Comparison of ENCODE assay signal across 25 cellular contexts in genomic region chr22:35850831-35851230, GRCh38.
DNase-seq lines count a peak whose midpoint lies in the region; TF ChIP-seq lines count a peak whose summit lies in the region.
"Had no signal": no experiment of that assay in that cellular context is flagged by ENCODE, and none has a peak within 500 bp of the region (broad histone marks: within the 10 kb centered on the region; RNA-seq: fewer than 3 reads in every experiment).

No MANE protein-coding gene starts in this region.

- WGBS in H9 (ENCODE audit: extremely low coverage, insufficient read length, low lambda C conversion rate) = no CpG with 5 or more reads among the region's 5 CpGs

- no peak overlapping the region for H3K27ac Mint-ChIP-seq in H9
- H3K27ac Mint-ChIP-seq: activated CD8-positive, alpha-beta T cell treated with anti-CD3 and anti-CD28 coated beads for 36 hours; activated naive CD4-positive, alpha-beta T cell treated with anti-CD3 and anti-CD28 coated beads, Interleukin-2, amount 50 U/mL, for 72 hours; activated T-helper 2 cell treated with anti-CD3 and anti-CD28 coated beads, Interferon-gamma antibody, Interleukin-2, Interleukin-4, amounts not matched to agents 10 μg/mL and 5 μg/mL and 100 μg/mL, durations not matched to agents 14 hours and 24 hours and 36 hours; CD4-positive, alpha-beta memory T cell; dendritic cell treated with granulocyte-macrophage colony-stimulating factor and Interleukin-4, amounts not matched to agents 40 ng/mL and 50 ng/mL, for 4 days; T-helper 1 cell treated with Interleukin-12 subunit alpha and Interleukin-12 subunit beta and Interleukin-4 antibody, amounts not matched to agents 30 μg/mL and 1 μg/mL, for 36 hours had no signal

- no peaks in the 10 kb centered on the region for H3K9me3 Mint-ChIP-seq in H9
- H3K9me3 Mint-ChIP-seq: activated CD8-positive, alpha-beta T cell treated with anti-CD3 and anti-CD28 coated beads for 36 hours; activated naive CD4-positive, alpha-beta T cell treated with anti-CD3 and anti-CD28 coated beads, Interleukin-2, amount 50 U/mL, for 72 hours; activated T-helper 2 cell treated with anti-CD3 and anti-CD28 coated beads, Interferon-gamma antibody, Interleukin-2, Interleukin-4, amounts not matched to agents 10 μg/mL and 5 μg/mL and 100 μg/mL, durations not matched to agents 14 hours and 24 hours and 36 hours; CD4-positive, alpha-beta memory T cell; dendritic cell treated with granulocyte-macrophage colony-stimulating factor and Interleukin-4, amounts not matched to agents 40 ng/mL and 50 ng/mL, for 4 days; neural crest cell; stimulated activated naive CD8-positive, alpha-beta T cell treated with anti-CD3 and anti-CD28 coated beads, Interleukin-15, amount 100 ng/mL, for 72 hours; T-helper 1 cell treated with Interleukin-12 subunit alpha and Interleukin-12 subunit beta and Interleukin-4 antibody, amounts not matched to agents 30 μg/mL and 1 μg/mL, for 36 hours had no signal

- peaks cover 2% of the 10 kb centered on the region for H4K20me1 ChIP-seq in H9 (ENCODE audit: control insufficient read depth, insufficient read depth, insufficient read length)

- no peak overlapping the region for H3K18ac ChIP-seq in H9 (ENCODE audit: insufficient read length, low read depth, low read length)

- H3K4me2 ChIP-seq in skeletal muscle satellite cell (ENCODE audit: low read length) = peak overlapping the region; percentile 70
- H3K4me2 ChIP-seq in H9 (ENCODE audit: insufficient read depth, insufficient read length, low read length) = no peak overlapping the region
- H3K4me2 ChIP-seq: SK-N-SH had no signal

- no peak for TF ChIP-seq CTCF in VCaP (conservative IDR thresholded peaks at IDR 0.05)
- no peak for TF ChIP-seq CTCF in H9 (conservative IDR thresholded peaks at IDR 0.05)

- H3K9me3 ChIP-seq in muscle layer of colon (ENCODE audit: low read length) (no peaks in the 10 kb centered on the region), skeletal muscle satellite cell (replicated peaks; ENCODE audit: low read length) (no peaks in the 10 kb centered on the region), H9 (ENCODE audit: control insufficient read depth, low read depth, low read length) (no peaks in the 10 kb centered on the region)
- H3K9me3 ChIP-seq: pancreas, SK-N-SH, thyroid gland had no signal

- H4K8ac ChIP-seq in H9 (replicated peaks; ENCODE audit: insufficient read length, low read depth, low read length) = no peak overlapping the region

- no peak overlapping the region for H2AFZ ChIP-seq in H9 (ENCODE audit: low read length)

- no peak overlapping the region for H2BK120ac ChIP-seq in H9 (ENCODE audit: low read depth, low read length, poor library complexity, severe bottlenecking)

- no peaks in the 10 kb centered on the region for H3K27me3 ChIP-seq in muscle layer of colon (ENCODE audit: control insufficient read depth in 1 of 2, insufficient read depth in 2 of 2, low read length in 2 of 2)
- H3K27me3 ChIP-seq in skeletal muscle satellite cell (ENCODE audit: control insufficient read depth, insufficient read depth, low read length) = no peaks in the 10 kb centered on the region
- no peaks in the 10 kb centered on the region for H3K27me3 ChIP-seq in H9 (ENCODE audit: insufficient read depth, low read length)
- H3K27me3 ChIP-seq: pancreas, thyroid gland had no signal

- no peaks in the 10 kb centered on the region; the same call in 1 of the 2 replicates for H3K79me2 ChIP-seq in H9 (ENCODE audit: insufficient read depth, low read length)

- peaks cover 7 to 17% of the 10 kb centered on the region in 2 experiments for H3K4me1 Mint-ChIP-seq in H9
- H3K4me1 Mint-ChIP-seq: CD4-positive, alpha-beta memory T cell; stimulated activated naive CD8-positive, alpha-beta T cell treated with anti-CD3 and anti-CD28 coated beads, Interleukin-15, amount 100 ng/mL, for 72 hours had no signal

- no peak overlapping the region for H3K14ac ChIP-seq in H9 (ENCODE audit: insufficient read depth, low read length)

- H3K23ac ChIP-seq in H9 (ENCODE audit: insufficient read length, low read depth, low read length) = no peak overlapping the region

- no peak overlapping the region for H2AK5ac ChIP-seq in H9 (ENCODE audit: insufficient read length, low read length)

- H3T11ph ChIP-seq in H9 (ENCODE audit: low read length) = no peak overlapping the region

- no peak overlapping the region for H3K4ac ChIP-seq in H9 (ENCODE audit: low read depth, low read length)

- H2BK5ac ChIP-seq in H9 (ENCODE audit: insufficient read length, low read length) = no peak overlapping the region

- no peak overlapping the region for H3K4me3 Mint-ChIP-seq in H9
- H3K4me3 Mint-ChIP-seq: activated CD8-positive, alpha-beta T cell treated with anti-CD3 and anti-CD28 coated beads for 36 hours; CD4-positive, alpha-beta memory T cell; dendritic cell treated with granulocyte-macrophage colony-stimulating factor and Interleukin-4, amounts not matched to agents 40 ng/mL and 50 ng/mL, for 4 days; neural crest cell; stimulated activated naive CD8-positive, alpha-beta T cell treated with anti-CD3 and anti-CD28 coated beads, Interleukin-15, amount 100 ng/mL, for 72 hours; T-helper 1 cell treated with Interleukin-12 subunit alpha and Interleukin-12 subunit beta and Interleukin-4 antibody, amounts not matched to agents 30 μg/mL and 1 μg/mL, for 36 hours had no signal

- no peaks in the 10 kb centered on the region for H3K36me3 ChIP-seq in muscle layer of colon (ENCODE audit: insufficient read depth, low read length)
- H3K36me3 ChIP-seq in skeletal muscle satellite cell (ENCODE audit: insufficient read depth, low read length) = no peaks in the 10 kb centered on the region
- H3K36me3 ChIP-seq: pancreas, thyroid gland had no signal

- no peak overlapping the region for H2BK12ac ChIP-seq in H9 (ENCODE audit: insufficient read length, low read depth, low read length)

- H3K79me1 ChIP-seq in H9 (ENCODE audit: insufficient read depth, low read depth, low read length, poor library complexity, severe bottlenecking) = peaks cover 8% of the 10 kb centered on the region

- H3K4me3 ChIP-seq in muscle layer of colon (ENCODE audit: low read depth in 1 of 2, low read length in 2 of 2) = no peak overlapping the region
- no peak overlapping the region for H3K4me3 ChIP-seq in skeletal muscle satellite cell (ENCODE audit: low read length)
- H3K4me3 ChIP-seq: pancreas, thyroid gland had no signal

- no peak overlapping the region for H4K5ac ChIP-seq in H9 (ENCODE audit: insufficient read length, low read depth, low read length)

- H3K4me1 ChIP-seq in muscle layer of colon (ENCODE audit: insufficient read depth, low read length) = peaks cover 32% of the 10 kb centered on the region
- H3K4me1 ChIP-seq in skeletal muscle satellite cell (ENCODE audit: control insufficient read depth, insufficient read depth, low read length) = peaks cover 18% of the 10 kb centered on the region
- H3K4me1 ChIP-seq in H9 (ENCODE audit: insufficient read depth, low read length) = no peaks in the 10 kb centered on the region

- DNase-seq in NCI-H82 (lab: John Stamatoyannopoulos, UW) (peak; percentile 45), NCI-H82 treated with DMSO at 0.1 percent for 48 hours (lab: John Stamatoyannopoulos, UW; ENCODE audit: unreplicated experiment) (no peak), H9 (no peak), CD1c-positive myeloid dendritic cell (ENCODE audit: extremely low spot score) (no peak), activated gamma-delta T cell treated with Interleukin-2 at 50 U/mL for 16 hours (no peak)
- DNase-seq: 8988T; activated CD4-positive, alpha-beta T cell treated with anti-CD3 and anti-CD28 coated beads for 1 hour; activated CD8-positive, alpha-beta T cell treated with anti-CD3 and anti-CD28 coated beads for 36 hours; CD4-positive, alpha-beta memory T cell; islet precursor cell; midbrain; NCI-H1092 treated with DMSO at 0.1 percent for 48 hours; pancreas; SK-N-SH; stimulated activated naive CD8-positive, alpha-beta T cell treated with anti-CD3 and anti-CD28 coated beads, Interleukin-15, amount 100 ng/mL, for 72 hours had no signal

- H4K91ac ChIP-seq in H9 (ENCODE audit: insufficient read length, low read depth, low read length) = no peak overlapping the region

- no peak overlapping the region for H3K56ac ChIP-seq in H9 (ENCODE audit: insufficient read length, low read depth, low read length)

- no peaks in the 10 kb centered on the region for H3K23me2 ChIP-seq in H9 (ENCODE audit: insufficient read length, low read depth, low read length, poor library complexity, severe bottlenecking)

- no peaks in the 10 kb centered on the region for H3K36me3 Mint-ChIP-seq in H9 (ENCODE audit: insufficient read depth in 1 of 3, low read depth in 3 of 3)
- H3K36me3 Mint-ChIP-seq: activated naive CD4-positive, alpha-beta T cell treated with anti-CD3 and anti-CD28 coated beads, Interleukin-2, amount 50 U/mL, for 72 hours; CD4-positive, alpha-beta memory T cell had no signal

- H3K27ac ChIP-seq in VCaP (peak overlapping the region; percentile 13; the same call in 1 of the 2 replicates), muscle layer of colon (ENCODE audit: low read depth, low read length) (peak overlapping the region; percentile 2), H9 (ENCODE audit: insufficient read length, low read depth, low read length) (no peak overlapping the region)
- H3K27ac ChIP-seq: RWPE1 had no signal

- no peaks in the 10 kb centered on the region for H3K27me3 Mint-ChIP-seq in H9 (ENCODE audit: low read depth)
- H3K27me3 Mint-ChIP-seq: activated CD8-positive, alpha-beta T cell treated with anti-CD3 and anti-CD28 coated beads for 36 hours; CD4-positive, alpha-beta memory T cell; dendritic cell treated with granulocyte-macrophage colony-stimulating factor and Interleukin-4, amounts not matched to agents 40 ng/mL and 50 ng/mL, for 4 days; stimulated activated naive CD8-positive, alpha-beta T cell treated with anti-CD3 and anti-CD28 coated beads, Interleukin-15, amount 100 ng/mL, for 72 hours had no signal

- no peak overlapping the region for H2BK15ac ChIP-seq in H9 (ENCODE audit: low read depth, low read length)

- H3K9ac ChIP-seq in muscle layer of colon (ENCODE audit: low read length) = no peak overlapping the region
- H3K9ac ChIP-seq in skeletal muscle satellite cell (ENCODE audit: low read depth, low read length) = peak overlapping the region; percentile 7
- no peak overlapping the region for H3K9ac ChIP-seq in H9 (ENCODE audit: extremely low read depth, insufficient read length, low read length)
- H3K9ac ChIP-seq: SK-N-SH had no signal

- no peak overlapping the region for H2BK20ac ChIP-seq in H9 (ENCODE audit: low read depth, low read length, poor library complexity, severe bottlenecking)
